In genomic region chr18:73980289-73980979, GRCh38 we compare ENCODE assay signal across 10 cellular contexts.
DNase-seq lines count a peak whose midpoint lies in the region; ATAC-seq, FAIRE-seq and TF ChIP-seq lines count a peak whose summit lies in the region.
"Had no signal": no experiment of that assay in that cellular context is flagged by ENCODE, and none has a peak within 500 bp of the region (broad histone marks: within the 10 kb centered on the region; RNA-seq: fewer than 3 reads in every experiment).

No MANE protein-coding gene starts in this region.

- FAIRE-seq in urothelium cell line (lab: Jason Lieb, UNC), result peak; percentile 20

- no peaks in the 10 kb centered on the region for H3K4me1 ChIP-seq in left ventricle myocardium inferior
- no peaks in the 10 kb centered on the region for H3K4me1 ChIP-seq in right atrium auricular region

- no peak for ATAC-seq in GM18502 (IDR thresholded peaks at IDR 0.05; ENCODE audit: poor library complexity, unreplicated experiment)
- no peak for ATAC-seq in GM21576 (IDR thresholded peaks at IDR 0.05; ENCODE audit: unreplicated experiment)
- ATAC-seq: activated naive CD8-positive, alpha-beta T cell treated with anti-CD3 and anti-CD28 coated beads, Interleukin-2, amount 50 U/mL, for 24 hours had no signal

- no peak overlapping the region for H3K4me3 ChIP-seq in left ventricle myocardium inferior
- no peak overlapping the region for H3K4me3 ChIP-seq in right atrium auricular region
- H3K4me3 ChIP-seq in epithelial cell of proximal tubule (ENCODE audit: low read depth, low read length), result no peak overlapping the region
- H3K4me3 ChIP-seq: lung had no signal

- H3K27me3 ChIP-seq in left ventricle myocardium inferior (ENCODE audit: low read depth) (peaks cover 19% of the 10 kb centered on the region), right atrium auricular region (no peaks in the 10 kb centered on the region)

- H3K9me3 ChIP-seq in left ventricle myocardium inferior (replicated peaks) (no peaks in the 10 kb centered on the region), right atrium auricular region (no peaks in the 10 kb centered on the region)

- intact Hi-C loops in left ventricle myocardium inferior (cut with micrococcal nuclease), result no loop called here

- DNase-seq in left ventricle myocardium inferior (no peak), right atrium auricular region (ENCODE audit: low spot score) (no peak), OCI-M1 (lab: John Stamatoyannopoulos, UW) (peak; percentile 10), epithelial cell of proximal tubule (ENCODE audit: low read depth) (no peak), urothelium cell line (ENCODE audit: low spot score) (peak; percentile 55)
- no peak for DNase-seq in central memory CD4-positive, alpha-beta T cell
- DNase-seq: activated naive CD8-positive, alpha-beta T cell treated with anti-CD3 and anti-CD28 coated beads, Interleukin-2, amount 50 U/mL, for 24 hours had no signal

- no peak overlapping the region for H3K27ac ChIP-seq in left ventricle myocardium inferior (replicated peaks)
- H3K27ac ChIP-seq in right atrium auricular region, result no peak overlapping the region

- TF ChIP-seq CTCF in left ventricle myocardium inferior (IDR thresholded peaks at IDR 0.05; ENCODE audit: borderline replicate concordance), result peak; percentile 30
- no peak for TF ChIP-seq CTCF in right atrium auricular region (IDR thresholded peaks at IDR 0.05)
- peak; percentile 50 for TF ChIP-seq CTCF in epithelial cell of proximal tubule (conservative IDR thresholded peaks at IDR 0.05; ENCODE audit: low read depth, low read length)

- H3K36me3 ChIP-seq in left ventricle myocardium inferior (no peaks in the 10 kb centered on the region), right atrium auricular region (no peaks in the 10 kb centered on the region)

Comparison
In these comparisons a context has a peak if more than half of its experiments do, and no peak if none do; other contexts are left out.
1. CTCF ChIP-seq: peak in left ventricle myocardium inferior (single experiment) and epithelial cell of proximal tubule (single experiment); none in right atrium auricular region (0 of 2).
2. DNase-seq: peak in OCI-M1 (single experiment) and urothelium cell line (single experiment); none in left ventricle myocardium inferior (single experiment), right atrium auricular region (single experiment), epithelial cell of proximal tubule (single experiment) and central memory CD4-positive, alpha-beta T cell (single experiment).